Comparison of ENCODE assay signal across 1 cellular context in the genomic region with DNA sequence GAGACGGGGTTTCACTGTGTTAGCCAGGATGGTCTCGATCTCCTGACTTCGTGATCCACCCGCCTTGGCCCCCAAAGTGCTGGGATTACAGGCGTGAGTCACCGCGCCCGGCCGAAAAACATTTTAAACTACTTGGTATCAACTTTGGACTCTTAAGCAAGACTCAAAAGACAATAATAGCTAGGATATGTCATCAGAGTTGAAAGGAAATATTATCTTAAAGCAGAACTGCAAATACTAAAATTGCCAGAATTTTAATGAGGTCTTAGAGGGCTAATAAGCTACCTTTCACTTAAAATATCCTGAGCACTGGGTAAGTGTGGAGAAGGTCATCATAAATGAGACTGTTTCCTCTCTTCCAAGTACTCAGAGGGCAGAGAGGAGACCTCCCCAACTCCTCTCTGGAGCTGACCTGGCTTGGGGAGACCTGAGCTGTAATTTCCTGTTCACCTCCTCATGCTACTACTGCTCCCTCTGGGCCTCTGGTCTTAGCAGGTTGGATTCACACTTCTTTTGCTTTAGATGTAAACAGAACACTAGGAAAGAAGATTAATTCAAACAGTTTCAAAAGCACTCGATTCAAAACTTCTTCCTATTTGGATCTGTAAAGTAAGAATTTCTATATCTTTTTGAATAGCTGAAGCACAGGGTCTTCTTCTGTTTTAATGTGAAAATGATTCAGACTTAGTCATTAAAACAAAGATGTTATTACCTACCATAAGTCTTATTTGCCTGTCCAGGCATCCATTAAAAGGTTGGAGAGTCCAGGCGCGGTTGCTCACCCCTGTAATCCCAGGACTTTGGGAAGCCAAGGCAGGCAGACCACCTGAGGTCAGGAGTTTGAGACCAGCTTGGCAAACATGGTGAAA.
TF ChIP-seq lines count a peak whose summit lies in the region.

No MANE protein-coding gene starts in this region.

TF ChIP-seq in K562, 482 proteins besides CTCF, POLR2A, EP300 and RAD21:
- TF ChIP-seq ZNF41 (CRISPR knock-in tag; conservative IDR thresholded peaks at IDR 0.05) (no peak), ZFP30 (CRISPR knock-in tag; IDR thresholded peaks at IDR 0.05; ENCODE audit: borderline replicate concordance) (no peak), SNRNP70 (optimal IDR thresholded peaks at IDR 0.05; ENCODE audit: low read depth, low read length) (no peak), EZH2 (IDR thresholded peaks at IDR 0.05; ENCODE audit: borderline replicate concordance, low read depth, low read length) (no peak), POLR2B (IDR thresholded peaks at IDR 0.05; ENCODE audit: low read depth, partially characterized antibody) (no peak), SMAD1 (IDR thresholded peaks at IDR 0.05; ENCODE audit: low read depth, low read length, partially characterized antibody) (no peak), ASH1L (IDR thresholded peaks at IDR 0.05; ENCODE audit: borderline replicate concordance, low read depth, partially characterized antibody) (no peak), ZNF584 (CRISPR knock-in tag; IDR thresholded peaks at IDR 0.05; ENCODE audit: low read depth) (no peak), SRSF3 (IDR thresholded peaks at IDR 0.05; ENCODE audit: insufficient read depth, low read length) (no peak), RBM25 (IDR thresholded peaks at IDR 0.05; ENCODE audit: low read depth, low read length, severe bottlenecking) (no peak), ILK (tag; IDR thresholded peaks at IDR 0.05; ENCODE audit: borderline replicate concordance, low read depth) (no peak), DEAF1 (CRISPR knock-in tag; IDR thresholded peaks at IDR 0.05) (no peak), MTA3 (IDR thresholded peaks at IDR 0.05; ENCODE audit: borderline replicate concordance) (no peak)
- TF ChIP-seq, protein P1, sequence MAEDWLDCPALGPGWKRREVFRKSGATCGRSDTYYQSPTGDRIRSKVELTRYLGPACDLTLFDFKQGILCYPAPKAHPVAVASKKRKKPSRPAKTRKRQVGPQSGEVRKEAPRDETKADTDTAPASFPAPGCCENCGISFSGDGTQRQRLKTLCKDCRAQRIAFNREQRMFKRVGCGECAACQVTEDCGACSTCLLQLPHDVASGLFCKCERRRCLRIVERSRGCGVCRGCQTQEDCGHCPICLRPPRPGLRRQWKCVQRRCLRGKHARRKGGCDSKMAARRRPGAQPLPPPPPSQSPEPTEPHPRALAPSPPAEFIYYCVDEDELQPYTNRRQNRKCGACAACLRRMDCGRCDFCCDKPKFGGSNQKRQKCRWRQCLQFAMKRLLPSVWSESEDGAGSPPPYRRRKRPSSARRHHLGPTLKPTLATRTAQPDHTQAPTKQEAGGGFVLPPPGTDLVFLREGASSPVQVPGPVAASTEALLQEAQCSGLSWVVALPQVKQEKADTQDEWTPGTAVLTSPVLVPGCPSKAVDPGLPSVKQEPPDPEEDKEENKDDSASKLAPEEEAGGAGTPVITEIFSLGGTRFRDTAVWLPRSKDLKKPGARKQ (CRISPR knock-in tag; IDR thresholded peaks at IDR 0.05) = no peak
- TF ChIP-seq, protein P2, sequence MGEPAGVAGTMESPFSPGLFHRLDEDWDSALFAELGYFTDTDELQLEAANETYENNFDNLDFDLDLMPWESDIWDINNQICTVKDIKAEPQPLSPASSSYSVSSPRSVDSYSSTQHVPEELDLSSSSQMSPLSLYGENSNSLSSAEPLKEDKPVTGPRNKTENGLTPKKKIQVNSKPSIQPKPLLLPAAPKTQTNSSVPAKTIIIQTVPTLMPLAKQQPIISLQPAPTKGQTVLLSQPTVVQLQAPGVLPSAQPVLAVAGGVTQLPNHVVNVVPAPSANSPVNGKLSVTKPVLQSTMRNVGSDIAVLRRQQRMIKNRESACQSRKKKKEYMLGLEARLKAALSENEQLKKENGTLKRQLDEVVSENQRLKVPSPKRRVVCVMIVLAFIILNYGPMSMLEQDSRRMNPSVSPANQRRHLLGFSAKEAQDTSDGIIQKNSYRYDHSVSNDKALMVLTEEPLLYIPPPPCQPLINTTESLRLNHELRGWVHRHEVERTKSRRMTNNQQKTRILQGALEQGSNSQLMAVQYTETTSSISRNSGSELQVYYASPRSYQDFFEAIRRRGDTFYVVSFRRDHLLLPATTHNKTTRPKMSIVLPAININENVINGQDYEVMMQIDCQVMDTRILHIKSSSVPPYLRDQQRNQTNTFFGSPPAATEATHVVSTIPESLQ (CRISPR knock-in tag; IDR thresholded peaks at IDR 0.05) = no peak
